In the genomic region with DNA sequence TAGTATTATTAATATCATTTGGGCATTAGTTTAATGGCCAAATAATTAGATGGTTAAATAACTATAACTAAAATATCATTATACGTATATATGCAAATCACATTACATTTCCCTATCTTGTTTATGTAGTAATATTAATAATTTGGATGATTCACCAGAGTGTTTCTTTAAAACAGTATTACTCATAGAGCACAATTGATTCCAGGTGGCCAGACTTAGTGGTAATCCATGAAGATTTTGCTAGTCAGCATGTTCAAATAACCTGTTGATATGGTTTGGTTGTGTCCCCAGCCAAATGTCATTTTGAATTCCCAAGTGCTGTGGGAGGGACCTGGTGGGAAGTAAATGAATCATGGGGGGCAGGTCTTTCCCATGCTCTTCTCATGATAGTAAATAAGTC, we compare ENCODE assay signal across 13 cellular contexts.
"Had no signal": no experiment of that assay in that cellular context is flagged by ENCODE, and none has a peak within 500 bp of the region (broad histone marks: within the 10 kb centered on the region; RNA-seq: fewer than 3 reads in every experiment).

No MANE protein-coding gene starts in this region.

- H3K27me3 Mint-ChIP-seq: activated CD4-positive, alpha-beta T cell treated with anti-CD3 and anti-CD28 coated beads, Interleukin-2, amount 10 ng/mL, durations not matched to agents 24 days and 14 days; activated naive CD8-positive, alpha-beta T cell treated with anti-CD3 and anti-CD28 coated beads, Interleukin-2, amount 10 ng/mL, durations not matched to agents 7 days and 5 days had no signal

- H3K27ac Mint-ChIP-seq: activated CD4-positive, alpha-beta T cell treated with anti-CD3 and anti-CD28 coated beads, Interleukin-2, amount 10 ng/mL, durations not matched to agents 24 days and 14 days; activated CD8-positive, alpha-beta T cell treated with anti-CD3 and anti-CD28 coated beads, Interleukin-2, amount 10 ng/mL, durations not matched to agents 7 days and 5 days; activated naive CD8-positive, alpha-beta T cell treated with anti-CD3 and anti-CD28 coated beads, Interleukin-2, amount 10 ng/mL, durations not matched to agents 7 days and 5 days; natural killer cell; WTC11 had no signal

- H3K36me3 Mint-ChIP-seq: activated naive CD8-positive, alpha-beta T cell treated with anti-CD3 and anti-CD28 coated beads, Interleukin-2, amount 10 ng/mL, durations not matched to agents 7 days and 5 days; natural killer cell; WTC11 had no signal

- DNase-seq: activated CD4-positive, alpha-beta T cell treated with anti-CD3 and anti-CD28 coated beads, Interleukin-2, amount 10 ng/mL, durations not matched to agents 24 days and 14 days; activated CD8-positive, alpha-beta memory T cell treated with anti-CD3 and anti-CD28 coated beads, Interleukin-2, amount 50 U/mL, for 48 hours; activated CD8-positive, alpha-beta T cell treated with anti-CD3 and anti-CD28 coated beads, Interleukin-2, amount 10 ng/mL, durations not matched to agents 7 days and 5 days; activated gamma-delta T cell treated with Interleukin-2 at 50 U/mL for 16 hours; activated naive CD8-positive, alpha-beta T cell treated with anti-CD3 and anti-CD28 coated beads, Interleukin-2, amount 10 ng/mL, durations not matched to agents 7 days and 5 days; caudate nucleus; esophagus squamous epithelium; hypothalamus; mesenchymal stem cell; natural killer cell; stimulated activated CD4-positive, alpha-beta T cell treated with anti-CD3 and anti-CD28 coated beads, Interleukin-1b, Interleukin-23, amount 100 ng/mL, for 48 hours; stomach had no signal

- H3K9me3 Mint-ChIP-seq: activated CD4-positive, alpha-beta T cell treated with anti-CD3 and anti-CD28 coated beads, Interleukin-2, amount 10 ng/mL, durations not matched to agents 24 days and 14 days had no signal

- H3K4me1 Mint-ChIP-seq: activated CD4-positive, alpha-beta T cell treated with anti-CD3 and anti-CD28 coated beads, Interleukin-2, amount 10 ng/mL, durations not matched to agents 24 days and 14 days; activated naive CD8-positive, alpha-beta T cell treated with anti-CD3 and anti-CD28 coated beads, Interleukin-2, amount 10 ng/mL, durations not matched to agents 7 days and 5 days; natural killer cell; WTC11 had no signal

- H3K4me3 Mint-ChIP-seq: activated CD4-positive, alpha-beta T cell treated with anti-CD3 and anti-CD28 coated beads, Interleukin-2, amount 10 ng/mL, durations not matched to agents 24 days and 14 days; activated CD8-positive, alpha-beta T cell treated with anti-CD3 and anti-CD28 coated beads, Interleukin-2, amount 10 ng/mL, durations not matched to agents 7 days and 5 days; activated naive CD8-positive, alpha-beta T cell treated with anti-CD3 and anti-CD28 coated beads, Interleukin-2, amount 10 ng/mL, durations not matched to agents 7 days and 5 days; natural killer cell; WTC11 had no signal
